12 cellular contexts compared by ENCODE assay signal in genomic region chr5:133977161-133977787, GRCh38. TPM values are rescaled to one million over a fixed set of nuclear protein-coding genes. Genes with fewer than 3 reads are reported as not detected.
A peak's percentile ranks its signal among the peaks of the same experiment; 100 is the strongest.
DNase-seq lines count a peak whose midpoint lies in the region; ATAC-seq and TF ChIP-seq lines count a peak whose summit lies in the region.
"Had no signal": no experiment of that assay in that cellular context is flagged by ENCODE, and none has a peak within 500 bp of the region (broad histone marks: within the 10 kb centered on the region; RNA-seq: fewer than 3 reads in every experiment).

No MANE protein-coding gene starts in this region.

- 52 to 65% (median 58%) methylated on average over 5 of the region's 5 CpGs for WGBS in heart left ventricle, 4 donors

- H3K27me3 ChIP-seq in heart left ventricle (no peaks in the 10 kb centered on the region), BE2C (no peaks in the 10 kb centered on the region)

- H3K9me3 ChIP-seq in heart left ventricle: no peaks in the 10 kb centered on the region
- H3K9me3 ChIP-seq in BE2C: no peaks in the 10 kb centered on the region

- peak overlapping the region; percentile 82 for H3K27ac Mint-ChIP-seq in dendritic cell treated with granulocyte-macrophage colony-stimulating factor and Interleukin-4, amounts not matched to agents 40 ng/mL and 50 ng/mL, for 4 days

- peaks cover 85% of the 10 kb centered on the region for H3K36me3 Mint-ChIP-seq in dendritic cell treated with granulocyte-macrophage colony-stimulating factor and Interleukin-4, amounts not matched to agents 40 ng/mL and 50 ng/mL, for 4 days (ENCODE audit: low read depth)

- peak in 2 of 4 donors; percentile 16 to 44 for ATAC-seq in heart left ventricle

- TF ChIP-seq POLR2A in heart left ventricle (IDR thresholded peaks at IDR 0.05): no peak

- H3K36me3 ChIP-seq in heart left ventricle: peaks cover 0 to 98% (median 88%) of the 10 kb centered on the region in 9 donors
- peaks cover 90% of the 10 kb centered on the region for H3K36me3 ChIP-seq in BE2C

- TF ChIP-seq CTCF in heart left ventricle (IDR thresholded peaks at IDR 0.05) (no peak), BE2C (IDR thresholded peaks at IDR 0.05; ENCODE audit: low read depth, low read length) (no peak)

- H3K4me3 Mint-ChIP-seq in dendritic cell treated with granulocyte-macrophage colony-stimulating factor and Interleukin-4, amounts not matched to agents 40 ng/mL and 50 ng/mL, for 4 days: peak overlapping the region; percentile 6

- intact Hi-C loops in heart left ventricle (cut with DNase I): no loop called here
- intact Hi-C loops in cardiac septum (cut with DNase I): no loop called here
- intact Hi-C loops in dendritic cell treated with granulocyte-macrophage colony-stimulating factor and Interleukin-4, amounts not matched to agents 40 ng/mL and 50 ng/mL, for 4 days (cut with micrococcal nuclease): no loop called here

- DNase-seq in heart left ventricle: no peak
- no peak for DNase-seq in cardiac septum (ENCODE audit: low spot score)
- peak; percentile 75 for DNase-seq in NCI-H1092 treated with DMSO at 0.1 percent for 48 hours (lab: John Stamatoyannopoulos, UW)
- no peak for DNase-seq in nucleus accumbens (lab: John Stamatoyannopoulos, UW)
- no peak for DNase-seq in BE2C
- DNase-seq in dermis blood vessel endothelial cell: no peak
- no peak for DNase-seq in NCI-H526 treated with DMSO at 0.1 percent for 48 hours (lab: John Stamatoyannopoulos, UW)
- DNase-seq: DND-41, NCI-H774, trophoblast cell had no signal

- H3K27ac ChIP-seq in heart left ventricle: peak overlapping the region in 10 of 12 donors; percentile 8 to 75 (median 40)

- H3K4me3 ChIP-seq in heart left ventricle: no peak overlapping the region
- no peak overlapping the region for H3K4me3 ChIP-seq in BE2C (ENCODE audit: low read depth, low read length)
- H3K4me3 ChIP-seq: skin epidermis had no signal

- H3K27me3 Mint-ChIP-seq in dendritic cell treated with granulocyte-macrophage colony-stimulating factor and Interleukin-4, amounts not matched to agents 40 ng/mL and 50 ng/mL, for 4 days: no peaks in the 10 kb centered on the region

- no peaks in the 10 kb centered on the region for H3K9me3 Mint-ChIP-seq in dendritic cell treated with granulocyte-macrophage colony-stimulating factor and Interleukin-4, amounts not matched to agents 40 ng/mL and 50 ng/mL, for 4 days

- H3K4me1 Mint-ChIP-seq in dendritic cell treated with granulocyte-macrophage colony-stimulating factor and Interleukin-4, amounts not matched to agents 40 ng/mL and 50 ng/mL, for 4 days (ENCODE audit: low read depth): peaks cover 23% of the 10 kb centered on the region

- H3K4me1 ChIP-seq in heart left ventricle (peaks cover 0 to 48% (median 16%) of the 10 kb centered on the region in 12 donors), BE2C (no peaks in the 10 kb centered on the region)

RNA-seq across cellular contexts. Expression of gene C5orf15, which starts 8.8 kb away (rescaled TPM):
- total RNA-seq in heart left ventricle: 10 to 100 TPM; 30.9 to 68.6 (median 37.1) TPM
- polyA plus RNA-seq in heart left ventricle: 10 to 100 TPM; 15.8 to 35.8 TPM
- 22.5 TPM for total RNA-seq in cardiac septum
- polyA plus RNA-seq in BE2C (2012; ENCODE audit: insufficient read depth, insufficient read length, low read depth): 84.6 TPM
- total RNA-seq in dermis blood vessel endothelial cell: 26.4 and 30.7 TPM in 2 replicates

RNA-seq across cellular contexts. Expression of gene VDAC1, which starts 27.5 kb away (rescaled TPM):
- total RNA-seq in heart left ventricle (100 to 1,000 TPM; 379 to 596 (median 548) TPM), cardiac septum (429 TPM), dermis blood vessel endothelial cell (261 and 425 TPM in 2 replicates)
- polyA plus RNA-seq in heart left ventricle: 100 to 1,000 TPM; 421 to 430 TPM
- 273 TPM for polyA plus RNA-seq in BE2C (2012; ENCODE audit: insufficient read depth, insufficient read length, low read depth)
